Comparison of ENCODE assay signal across 9 cellular contexts in the genomic region with DNA sequence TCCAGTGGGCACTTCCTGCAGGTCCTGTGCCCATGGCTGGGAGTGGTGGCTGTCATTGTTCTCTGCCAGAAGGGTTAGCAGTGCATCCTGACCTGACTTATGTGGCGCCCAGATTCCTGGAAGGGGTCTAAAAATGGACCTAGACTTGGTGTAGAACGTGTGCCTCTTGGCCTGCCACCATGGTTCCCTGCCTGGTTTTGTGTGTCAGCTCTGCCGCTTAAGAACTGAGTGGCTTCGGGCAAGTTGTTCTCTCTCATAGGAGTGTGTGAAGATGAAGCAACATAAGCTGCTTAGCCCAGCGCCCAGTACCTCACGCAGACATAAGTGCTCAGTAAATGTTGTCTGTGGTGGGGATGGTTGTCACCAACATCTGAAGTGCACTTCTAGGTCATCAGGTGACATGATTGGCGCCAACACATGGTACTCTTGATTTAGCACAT. TPM values are rescaled to one million over a fixed set of nuclear protein-coding genes. Genes with fewer than 3 reads are reported as not detected.
DNase-seq lines count a peak whose midpoint lies in the region; ATAC-seq and TF ChIP-seq lines count a peak whose summit lies in the region.
"Had no signal": no experiment of that assay in that cellular context is flagged by ENCODE, and none has a peak within 500 bp of the region (broad histone marks: within the 10 kb centered on the region; RNA-seq: fewer than 3 reads in every experiment).

No MANE protein-coding gene starts in this region.

- H3K9me3 ChIP-seq in SJSA1 (replicated peaks): no peaks in the 10 kb centered on the region
- H3K9me3 ChIP-seq in heart left ventricle: no peaks in the 10 kb centered on the region
- no peaks in the 10 kb centered on the region for H3K9me3 ChIP-seq in stomach

- H3K36me3 ChIP-seq in SJSA1 (peaks cover 52% of the 10 kb centered on the region), heart left ventricle (peaks cover 0 to 57% (median 42%) of the 10 kb centered on the region in 9 donors), stomach (peaks cover 0 to 58% (median 41%) of the 10 kb centered on the region in 4 donors)

- no peak for TF ChIP-seq CTCF in heart left ventricle (IDR thresholded peaks at IDR 0.05)
- no peak for TF ChIP-seq CTCF in stomach (IDR thresholded peaks at IDR 0.05)

- ATAC-seq in heart left ventricle: peak; percentile 37 to 69 (median 67)
- no peak for ATAC-seq in HG03457 (IDR thresholded peaks at IDR 0.05; ENCODE audit: unreplicated experiment)
- ATAC-seq in GM18861 (IDR thresholded peaks at IDR 0.05; ENCODE audit: unreplicated experiment): no peak

- H3K36me3 Mint-ChIP-seq in T-helper 1 cell treated with Interleukin-12 subunit alpha and Interleukin-12 subunit beta and Interleukin-4 antibody, amounts not matched to agents 30 μg/mL and 1 μg/mL, for 36 hours (ENCODE audit: low read depth): peaks cover 50% of the 10 kb centered on the region

- peaks cover 44% of the 10 kb centered on the region for H3K4me1 Mint-ChIP-seq in T-helper 1 cell treated with Interleukin-12 subunit alpha and Interleukin-12 subunit beta and Interleukin-4 antibody, amounts not matched to agents 30 μg/mL and 1 μg/mL, for 36 hours (ENCODE audit: low read depth)

- intact Hi-C loops in heart left ventricle (cut with DNase I) (loop anchor here in 1 of 10 donors (5.0 kb wide), 1 partner anchor 50 kb away; a partner anchor contains a TSS), stomach (cut with DNase I; ENCODE audit: low total_unique reads) (no loop called here)

- H3K4me3 ChIP-seq in SJSA1 (no peak overlapping the region), heart left ventricle (no peak overlapping the region), stomach (no peak overlapping the region)

- no peaks in the 10 kb centered on the region for H3K27me3 ChIP-seq in SJSA1 (replicated peaks)
- H3K27me3 ChIP-seq in heart left ventricle: no peaks in the 10 kb centered on the region
- no peaks in the 10 kb centered on the region for H3K27me3 ChIP-seq in stomach

- H3K4me1 ChIP-seq in SJSA1 (replicated peaks) (peaks cover 45% of the 10 kb centered on the region), heart left ventricle (peaks cover 0 to 71% (median 25%) of the 10 kb centered on the region in 12 donors), stomach (peaks cover 20 to 73% (median 45%) of the 10 kb centered on the region in 4 donors)

- no peaks in the 10 kb centered on the region for H3K9me3 Mint-ChIP-seq in T-helper 1 cell treated with Interleukin-12 subunit alpha and Interleukin-12 subunit beta and Interleukin-4 antibody, amounts not matched to agents 30 μg/mL and 1 μg/mL, for 36 hours

- no peaks in the 10 kb centered on the region for H3K27me3 Mint-ChIP-seq in T-helper 1 cell treated with Interleukin-12 subunit alpha and Interleukin-12 subunit beta and Interleukin-4 antibody, amounts not matched to agents 30 μg/mL and 1 μg/mL, for 36 hours (ENCODE audit: low read depth)

- DNase-seq in T-helper 1 cell (no peak), SJSA1 (ENCODE audit: low read depth in 1 of 2, low spot score in 2 of 2) (no peak), heart left ventricle (no peak), stomach (no peak), putamen (ENCODE audit: low spot score) (no peak)
- DNase-seq: cortex of kidney had no signal

- 64 to 82% (median 79%) methylated on average over 6 to 7 of the region's 7 CpGs for WGBS in heart left ventricle, 4 donors
- 90 to 95% (median 94%) methylated on average over 7 of the region's 7 CpGs for WGBS in stomach, 5 donors

- peak overlapping the region; percentile 76 for H3K27ac Mint-ChIP-seq in T-helper 1 cell treated with Interleukin-12 subunit alpha and Interleukin-12 subunit beta and Interleukin-4 antibody, amounts not matched to agents 30 μg/mL and 1 μg/mL, for 36 hours

- TF ChIP-seq EP300 in stomach (IDR thresholded peaks at IDR 0.05): no peak

- H3K27ac ChIP-seq in SJSA1 (peak overlapping the region; percentile 83), heart left ventricle (peak overlapping the region in 6 of 12 donors; percentile 2 to 77 (median 38)), stomach (peak overlapping the region in 4 of 5 donors; percentile 39 to 69 (median 63))

- no peak overlapping the region for H3K4me3 Mint-ChIP-seq in T-helper 1 cell treated with Interleukin-12 subunit alpha and Interleukin-12 subunit beta and Interleukin-4 antibody, amounts not matched to agents 30 μg/mL and 1 μg/mL, for 36 hours

- TF ChIP-seq POLR2A in heart left ventricle (IDR thresholded peaks at IDR 0.05): no peak
- TF ChIP-seq POLR2A in stomach (IDR thresholded peaks at IDR 0.05): no peak

RNA-seq across cellular contexts. Expression of a gene that starts 52.1 kb away (rescaled TPM):
- 61.1 and 71.3 TPM in 2 replicates for total RNA-seq in SJSA1 (2014; rRNA removed; shearing (Covaris generic))
- total RNA-seq in heart left ventricle (10 to 100 TPM; 24.2 to 63.3 (median 32.0) TPM), stomach (10 to 100 TPM; 13.9 to 26.8 (median 21.7) TPM)
- polyA plus RNA-seq in heart left ventricle (10 to 100 TPM; 18.5 to 93.8 TPM), stomach (10 to 100 TPM; 10.8 to 15.3 (median 13.8) TPM)

Comparison
In these comparisons a context has a peak if more than half of its experiments do, and no peak if none do; other contexts are left out.
1. ATAC-seq: peak in heart left ventricle (4 of 4); none in HG03457 (single experiment) and GM18861 (single experiment).